20 cellular contexts compared by ENCODE assay signal in the genomic region with DNA sequence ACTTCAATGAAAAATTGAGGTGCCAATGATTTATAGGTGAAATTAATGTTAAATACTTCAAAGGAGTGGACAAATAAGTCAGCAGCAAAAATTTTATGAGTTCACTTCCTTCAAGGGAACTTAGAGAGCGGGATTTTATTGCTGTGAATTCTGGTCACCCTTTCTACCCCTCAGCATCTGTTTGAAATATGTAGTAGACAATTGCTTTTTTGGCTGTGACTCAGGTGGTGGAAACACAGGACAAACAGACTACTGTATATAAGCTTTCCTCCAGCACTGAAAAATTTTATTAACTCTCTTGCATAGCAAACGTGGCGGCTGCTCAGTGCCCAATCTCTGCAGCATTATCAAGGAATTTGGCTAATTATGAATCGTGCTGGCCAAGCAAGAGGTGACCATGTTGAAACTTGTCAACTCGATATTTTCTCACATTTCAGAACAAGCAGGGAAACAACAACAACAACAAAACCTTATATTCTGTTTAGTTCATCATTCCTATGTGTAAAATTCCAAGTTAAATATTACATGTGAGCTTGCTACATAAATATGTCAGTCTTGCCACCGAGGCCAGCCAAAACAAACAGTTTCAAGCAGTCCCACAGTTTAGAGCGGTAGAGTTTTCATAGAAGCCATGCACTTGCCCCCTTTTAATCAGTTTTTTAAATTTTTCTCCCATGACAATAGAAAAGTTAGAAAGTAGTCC.
A peak's percentile ranks its signal among the peaks of the same experiment; 100 is the strongest.
DNase-seq lines count a peak whose midpoint lies in the region; ATAC-seq and TF ChIP-seq lines count a peak whose summit lies in the region.
"Had no signal": no experiment of that assay in that cellular context is flagged by ENCODE, and none has a peak within 500 bp of the region (broad histone marks: within the 10 kb centered on the region; RNA-seq: fewer than 3 reads in every experiment).

No MANE protein-coding gene starts in this region.

- no peak overlapping the region for H2BK20ac ChIP-seq in H9 (ENCODE audit: low read depth, low read length, poor library complexity, severe bottlenecking)

- H3K18ac ChIP-seq in H9 (ENCODE audit: insufficient read length, low read depth, low read length) = no peak overlapping the region

- H4K8ac ChIP-seq in H9 (replicated peaks; ENCODE audit: insufficient read length, low read depth, low read length) = no peak overlapping the region

- no CpG with 5 or more reads among the region's 7 CpGs for WGBS in H9 (ENCODE audit: extremely low coverage, insufficient read length, low lambda C conversion rate)
- WGBS in prostate gland = 22% methylated on average over 7 of the region's 7 CpGs
- WGBS in endodermal cell (ENCODE audit: insufficient coverage in 1 of 2, insufficient read length in 1 of 2), 2 experiments = 94 to 95% methylated on average over 3 to 7 of the region's 7 CpGs
- WGBS in spleen, 5 donors = 85 to 95% (median 94%) methylated on average over 7 of the region's 7 CpGs

- H4K5ac ChIP-seq in H9 (ENCODE audit: insufficient read length, low read depth, low read length) = no peak overlapping the region

- H3K27ac Mint-ChIP-seq in H9 = peak overlapping the region in 2 of 3 experiments; percentile 72 to 75; a peak in 3 of 7 replicates
- H3K27ac Mint-ChIP-seq in activated naive CD8-positive, alpha-beta T cell treated with anti-CD3 and anti-CD28 coated beads, Interleukin-2, amount 50 U/mL, for 24 hours = peak overlapping the region; percentile 76
- no peak overlapping the region for H3K27ac Mint-ChIP-seq in endodermal cell
- H3K27ac Mint-ChIP-seq: activated T-helper 1 cell treated with anti-CD3 and anti-CD28 coated beads, Interleukin-12 subunit alpha, Interleukin-12 subunit beta, Interleukin-2, Interleukin-4 antibody, amounts not matched to agents 30 ng/mL and 10 ng/mL and 1 ng/mL, durations not matched to agents 14 hours and 24 hours and 36 hours; natural killer cell treated with Interleukin-12 subunit alpha and Interleukin-12 subunit beta and Interleukin-15 and Interleukin-18, amount 100 ng/mL, for 72 hours had no signal

- no peaks in the 10 kb centered on the region for H3K27me3 Mint-ChIP-seq in H9 (ENCODE audit: low read depth)
- no peaks in the 10 kb centered on the region for H3K27me3 Mint-ChIP-seq in activated naive CD8-positive, alpha-beta T cell treated with anti-CD3 and anti-CD28 coated beads, Interleukin-2, amount 50 U/mL, for 24 hours
- no peaks in the 10 kb centered on the region for H3K27me3 Mint-ChIP-seq in endodermal cell (ENCODE audit: insufficient read depth)
- H3K27me3 Mint-ChIP-seq: activated CD4-positive, alpha-beta memory T cell treated with anti-CD3 and anti-CD28 coated beads for 36 hours; natural killer cell treated with Interleukin-12 subunit alpha and Interleukin-12 subunit beta and Interleukin-15 and Interleukin-18, amount 100 ng/mL, for 72 hours had no signal

- H2AK5ac ChIP-seq in H9 (ENCODE audit: insufficient read length, low read length) = no peak overlapping the region

- H3K4me1 Mint-ChIP-seq in H9 (peaks cover 33 to 35% of the 10 kb centered on the region in 2 experiments), endodermal cell (peaks cover 44% of the 10 kb centered on the region)
- peaks cover 64% of the 10 kb centered on the region for H3K4me1 Mint-ChIP-seq in activated naive CD8-positive, alpha-beta T cell treated with anti-CD3 and anti-CD28 coated beads, Interleukin-2, amount 50 U/mL, for 24 hours

- H2AFZ ChIP-seq in H9 (ENCODE audit: low read length) = no peak overlapping the region

- H3K4me1 ChIP-seq in H9 (ENCODE audit: insufficient read depth, low read length) (peaks cover 10% of the 10 kb centered on the region), prostate gland (replicated peaks) (no peaks in the 10 kb centered on the region), endodermal cell (ENCODE audit: control insufficient read depth, insufficient read depth, low read length) (peaks cover 5% of the 10 kb centered on the region), spleen (peaks cover 0 to 15% (median 0%) of the 10 kb centered on the region in 6 donors)

- intact Hi-C loops in prostate gland (cut with DNase I) = no loop called here
- intact Hi-C loops in spleen (cut with DNase I; ENCODE audit: low total_unique reads) = no loop called here

- peaks cover 0 to 8% of the 10 kb centered on the region in 2 experiments; a peak in 3 of 5 replicates for H3K9me3 Mint-ChIP-seq in H9
- H3K9me3 Mint-ChIP-seq in activated naive CD8-positive, alpha-beta T cell treated with anti-CD3 and anti-CD28 coated beads, Interleukin-2, amount 50 U/mL, for 24 hours = peaks cover 11% of the 10 kb centered on the region
- H3K9me3 Mint-ChIP-seq in endodermal cell = no peaks in the 10 kb centered on the region
- H3K9me3 Mint-ChIP-seq: natural killer cell treated with Interleukin-12 subunit alpha and Interleukin-12 subunit beta and Interleukin-15 and Interleukin-18, amount 100 ng/mL, for 72 hours had no signal

- H3K4me3 Mint-ChIP-seq in H9 = no peak overlapping the region
- no peak overlapping the region for H3K4me3 Mint-ChIP-seq in activated naive CD8-positive, alpha-beta T cell treated with anti-CD3 and anti-CD28 coated beads, Interleukin-2, amount 50 U/mL, for 24 hours
- no peak overlapping the region for H3K4me3 Mint-ChIP-seq in endodermal cell
- H3K4me3 Mint-ChIP-seq: activated CD4-positive, alpha-beta memory T cell treated with anti-CD3 and anti-CD28 coated beads for 36 hours; activated T-helper 1 cell treated with anti-CD3 and anti-CD28 coated beads, Interleukin-12 subunit alpha, Interleukin-12 subunit beta, Interleukin-2, Interleukin-4 antibody, amounts not matched to agents 30 ng/mL and 10 ng/mL and 1 ng/mL, durations not matched to agents 14 hours and 24 hours and 36 hours; CD14-positive monocyte; natural killer cell treated with Interleukin-12 subunit alpha and Interleukin-12 subunit beta and Interleukin-15 and Interleukin-18, amount 100 ng/mL, for 72 hours had no signal

- no peak overlapping the region for H3K4me2 ChIP-seq in H9 (ENCODE audit: insufficient read depth, insufficient read length, low read length)

- H3K36me3 ChIP-seq in prostate gland (no peaks in the 10 kb centered on the region), endodermal cell (ENCODE audit: control insufficient read depth, insufficient read depth, low read length) (no peaks in the 10 kb centered on the region), spleen (peaks cover 0 to 19% (median 4%) of the 10 kb centered on the region in 6 donors)
- H3K36me3 ChIP-seq: Peyer's patch, right atrium auricular region had no signal

- H2BK15ac ChIP-seq in H9 (ENCODE audit: low read depth, low read length) = no peak overlapping the region

- TF ChIP-seq CTCF in H9 (conservative IDR thresholded peaks at IDR 0.05) (no peak), prostate gland (IDR thresholded peaks at IDR 0.05) (no peak), endodermal cell (conservative IDR thresholded peaks at IDR 0.05) (no peak), spleen (IDR thresholded peaks at IDR 0.05 in 8 of 11, conservative IDR thresholded peaks at IDR 0.05 in 3 of 11) (no peak)

- no peak overlapping the region for H2BK5ac ChIP-seq in H9 (ENCODE audit: insufficient read length, low read length)

- H3K79me2 ChIP-seq in H9 (ENCODE audit: insufficient read depth, low read length) = no peaks in the 10 kb centered on the region

- H3K9ac ChIP-seq in H9 (ENCODE audit: extremely low read depth, insufficient read length, low read length) = no peak overlapping the region
- H3K9ac ChIP-seq in endodermal cell (ENCODE audit: extremely low read depth, low read length, poor library complexity, severe bottlenecking) = no peak overlapping the region

- no peak overlapping the region for H3K4ac ChIP-seq in H9 (ENCODE audit: low read depth, low read length)

- no peak overlapping the region for H2BK12ac ChIP-seq in H9 (ENCODE audit: insufficient read length, low read depth, low read length)

- H2BK120ac ChIP-seq in H9 (ENCODE audit: low read depth, low read length, poor library complexity, severe bottlenecking) = no peak overlapping the region

- no peak overlapping the region for H3K4me3 ChIP-seq in prostate gland
- no peak overlapping the region for H3K4me3 ChIP-seq in endodermal cell (ENCODE audit: low read length)
- H3K4me3 ChIP-seq in spleen = no peak overlapping the region
- H3K4me3 ChIP-seq: GM12878, Peyer's patch, right atrium auricular region had no signal

- no peak overlapping the region for H3K14ac ChIP-seq in H9 (ENCODE audit: insufficient read depth, low read length)

- H3K27ac ChIP-seq in H9 (ENCODE audit: insufficient read length, low read depth, low read length) (no peak overlapping the region), prostate gland (peak overlapping the region; percentile 24 to 39), endodermal cell (ENCODE audit: low read depth, low read length) (no peak overlapping the region), spleen (no peak overlapping the region)
- H3K27ac ChIP-seq: Peyer's patch, right atrium auricular region had no signal

- H3K27me3 ChIP-seq in H9 (ENCODE audit: insufficient read depth, low read length) = no peaks in the 10 kb centered on the region
- no peaks in the 10 kb centered on the region for H3K27me3 ChIP-seq in prostate gland (replicated peaks; ENCODE audit: insufficient read depth)
- no peaks in the 10 kb centered on the region for H3K27me3 ChIP-seq in endodermal cell (ENCODE audit: control insufficient read depth, insufficient read depth, low read length, poor library complexity, severe bottlenecking)
- H3K27me3 ChIP-seq in spleen (replicated peaks in 1 of 7) = no peaks in the 10 kb centered on the region
- H3K27me3 ChIP-seq: Peyer's patch, right atrium auricular region had no signal

- H4K91ac ChIP-seq in H9 (ENCODE audit: insufficient read length, low read depth, low read length) = no peak overlapping the region

- TF ChIP-seq POLR2A in prostate gland (IDR thresholded peaks at IDR 0.05) = no peak
- no peak for TF ChIP-seq POLR2A in spleen (IDR thresholded peaks at IDR 0.05)

- no peaks in the 10 kb centered on the region for H3K9me3 ChIP-seq in H9 (ENCODE audit: control insufficient read depth, low read depth, low read length)
- no peaks in the 10 kb centered on the region for H3K9me3 ChIP-seq in prostate gland
- H3K9me3 ChIP-seq in endodermal cell (ENCODE audit: control insufficient read depth, low read length) = peaks cover 15% of the 10 kb centered on the region
- H3K9me3 ChIP-seq in spleen = peaks cover 0 to 5% (median 0%) of the 10 kb centered on the region in 8 donors
- H3K9me3 ChIP-seq: Peyer's patch, right atrium auricular region had no signal

- H3K56ac ChIP-seq in H9 (ENCODE audit: insufficient read length, low read depth, low read length) = no peak overlapping the region

- ATAC-seq in activated naive CD8-positive, alpha-beta T cell treated with anti-CD3 and anti-CD28 coated beads, Interleukin-2, amount 50 U/mL, for 24 hours = no peak
- no peak for ATAC-seq in GM18909 (IDR thresholded peaks at IDR 0.05; ENCODE audit: poor library complexity, unreplicated experiment)
- ATAC-seq: GM12878; left ventricle myocardium superior; natural killer cell treated with Interleukin-12 subunit alpha and Interleukin-12 subunit beta and Interleukin-15 and Interleukin-18, amount 100 ng/mL, for 72 hours had no signal

- H3K23me2 ChIP-seq in H9 (ENCODE audit: insufficient read length, low read depth, low read length, poor library complexity, severe bottlenecking) = no peaks in the 10 kb centered on the region

- no peak overlapping the region for H3K23ac ChIP-seq in H9 (ENCODE audit: insufficient read length, low read depth, low read length)

- no peak for DNase-seq in H9
- no peak for DNase-seq in activated naive CD8-positive, alpha-beta T cell treated with anti-CD3 and anti-CD28 coated beads, Interleukin-2, amount 50 U/mL, for 24 hours
- peak; percentile 45 for DNase-seq in iris pigment epithelial cell (ENCODE audit: low read depth)
- peak; percentile 33 for DNase-seq in prostate gland (ENCODE audit: low spot score)
- no peak for DNase-seq in endodermal cell
- DNase-seq in spleen = no peak
- no peak for DNase-seq in NCI-H128 (lab: John Stamatoyannopoulos, UW; ENCODE audit: unreplicated experiment)
- DNase-seq: activated CD4-positive, alpha-beta memory T cell treated with anti-CD3 and anti-CD28 coated beads for 36 hours; HCEC 1CT; left ventricle myocardium superior; NCI-H774; Peyer's patch; stimulated activated CD4-positive, alpha-beta T cell treated with anti-CD3 and anti-CD28 coated beads, Interleukin-2, amount 100 ng/mL, for 48 hours; trophoblast cell had no signal

- H3K79me1 ChIP-seq in H9 (ENCODE audit: insufficient read depth, low read depth, low read length, poor library complexity, severe bottlenecking) = no peaks in the 10 kb centered on the region

- H3K36me3 Mint-ChIP-seq in H9 (ENCODE audit: insufficient read depth in 1 of 3, low read depth in 3 of 3) = peaks cover 13 to 23% (median 14%) of the 10 kb centered on the region in 3 experiments; a peak in 6 of 7 replicates
- peaks cover 54% of the 10 kb centered on the region for H3K36me3 Mint-ChIP-seq in activated naive CD8-positive, alpha-beta T cell treated with anti-CD3 and anti-CD28 coated beads, Interleukin-2, amount 50 U/mL, for 24 hours (ENCODE audit: low read depth)
- H3K36me3 Mint-ChIP-seq in endodermal cell (ENCODE audit: low read depth) = peaks cover 19% of the 10 kb centered on the region
- H3K36me3 Mint-ChIP-seq: natural killer cell treated with Interleukin-12 subunit alpha and Interleukin-12 subunit beta and Interleukin-15 and Interleukin-18, amount 100 ng/mL, for 72 hours had no signal

- H4K20me1 ChIP-seq in H9 (ENCODE audit: control insufficient read depth, insufficient read depth, insufficient read length) = no peaks in the 10 kb centered on the region

- no peak overlapping the region for H3T11ph ChIP-seq in H9 (ENCODE audit: low read length)

Comparison
In these comparisons a context has a peak if more than half of its experiments do, and no peak if none do; other contexts are left out.
1. DNase-seq: peak in iris pigment epithelial cell (single experiment) and prostate gland (single experiment); none in H9 (single experiment), activated naive CD8-positive, alpha-beta T cell treated with anti-CD3 and anti-CD28 coated beads, Interleukin-2, amount 50 U/mL, for 24 hours (single experiment), endodermal cell (single experiment), spleen (single experiment) and NCI-H128 (single experiment).
2. H3K27ac ChIP-seq: peak in prostate gland (2 of 2); none in H9 (single experiment), endodermal cell (single experiment) and spleen (0 of 8).